15 cellular contexts compared by ENCODE assay signal in the genomic region with DNA sequence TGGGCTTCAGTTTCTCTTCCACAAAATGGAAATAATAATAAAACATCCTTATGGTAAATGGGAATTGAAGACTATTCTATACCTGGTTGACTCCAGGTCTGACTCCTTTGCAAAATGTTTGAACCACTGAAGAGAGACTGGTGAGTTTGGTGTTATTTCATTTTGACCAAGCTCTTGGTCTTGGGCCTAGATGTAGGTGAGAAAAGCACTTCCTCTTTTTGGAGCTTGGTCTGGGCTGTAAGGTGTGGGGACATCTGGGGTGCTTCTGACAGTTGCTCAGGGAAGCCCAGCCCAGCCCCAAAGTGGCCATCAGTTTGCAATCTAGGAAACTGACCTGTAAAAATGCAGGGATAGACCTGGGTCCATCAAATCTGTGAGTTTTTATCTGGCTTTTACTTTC. TPM values are rescaled to one million over a fixed set of nuclear protein-coding genes. Genes with fewer than 3 reads are reported as not detected.
DNase-seq lines count a peak whose midpoint lies in the region; ATAC-seq and TF ChIP-seq lines count a peak whose summit lies in the region.
"Had no signal": no experiment of that assay in that cellular context is flagged by ENCODE, and none has a peak within 500 bp of the region (broad histone marks: within the 10 kb centered on the region; RNA-seq: fewer than 3 reads in every experiment).

No MANE protein-coding gene starts in this region.

- no peak for TF ChIP-seq CTCF in esophagus squamous epithelium (IDR thresholded peaks at IDR 0.05)

- DNase-seq in NCI-H345 treated with DMSO at 0.1 percent for 48 hours (lab: John Stamatoyannopoulos, UW; ENCODE audit: unreplicated experiment) (no peak), posterior vena cava (ENCODE audit: low spot score) (no peak), esophagus squamous epithelium (lab: John Stamatoyannopoulos, UW) (no peak)
- DNase-seq in activated CD4-positive, alpha-beta T cell treated with anti-CD3 and anti-CD28 coated beads, Interleukin-2, amount 50 U/mL, for 4 hours: no peak
- DNase-seq: activated CD4-positive, alpha-beta memory T cell treated with anti-CD3 and anti-CD28 coated beads, Interleukin-2, amount 10 ng/mL, durations not matched to agents 7 days and 5 days; left lung; NCI-H1436 treated with DMSO at 0.1 percent for 48 hours had no signal

- ATAC-seq in GM18511 (IDR thresholded peaks at IDR 0.05; ENCODE audit: unreplicated experiment) (peak; percentile 84), GM21360 (IDR thresholded peaks at IDR 0.05; ENCODE audit: unreplicated experiment) (peak; percentile 83), HG02943 (IDR thresholded peaks at IDR 0.05; ENCODE audit: low read depth, unreplicated experiment) (peak; percentile 81), HG03575 (IDR thresholded peaks at IDR 0.05; ENCODE audit: extremely low read depth, insufficient number of reproducible peaks, low FRiP score, unreplicated experiment) (peak; percentile 69)
- ATAC-seq: left lung; stimulated activated memory B cell treated with anti-CD40 and anti-IgM and Interleukin-4, amounts not matched to agents 10 μg/mL and 1 μg/mL and 100 μg/mL, for 72 hours had no signal

- peaks cover 6 to 37% (median 14%) of the 10 kb centered on the region in 3 donors for H3K4me1 ChIP-seq in esophagus squamous epithelium
- H3K4me1 ChIP-seq: left lung had no signal

- no peak overlapping the region for H3K27ac ChIP-seq in esophagus squamous epithelium
- H3K27ac ChIP-seq: left lung, neutrophil had no signal

- no peak overlapping the region for H3K4me3 ChIP-seq in esophagus squamous epithelium
- H3K4me3 ChIP-seq: left lung had no signal

- no peak for TF ChIP-seq POLR2A in esophagus squamous epithelium (IDR thresholded peaks at IDR 0.05)

- no peaks in the 10 kb centered on the region for H3K27me3 ChIP-seq in esophagus squamous epithelium
- H3K27me3 ChIP-seq: left lung, neutrophil had no signal

- no peaks in the 10 kb centered on the region for H3K9me3 ChIP-seq in esophagus squamous epithelium
- H3K9me3 ChIP-seq: left lung, neutrophil had no signal

- H3K36me3 ChIP-seq in esophagus squamous epithelium: no peaks in the 10 kb centered on the region
- H3K36me3 ChIP-seq: left lung, neutrophil had no signal

- intact Hi-C loops in posterior vena cava (cut with DNase I) (no loop called here), esophagus squamous epithelium (cut with DNase I) (no loop called here)

RNA-seq across cellular contexts. Expression of a gene that starts 26.8 kb away (rescaled TPM):
- total RNA-seq in posterior vena cava (100 to 1,000 TPM; 289 to 415 TPM), esophagus squamous epithelium (100 to 1,000 TPM in 1 of 4 donors, 10 to 100 TPM in 2, 1 to 10 TPM in 1; 5.0 to 120 (median 25.2) TPM)
- total RNA-seq: activated CD4-positive, alpha-beta memory T cell treated with anti-CD3 and anti-CD28 coated beads, Interleukin-2, amount 10 ng/mL, durations not matched to agents 7 days and 5 days; B cell; dermis microvascular lymphatic vessel endothelial cell had no signal
